In genomic region chr1:243792891-243793290, GRCh38 we compare ENCODE assay signal across 1 cellular context.
TF ChIP-seq lines count a peak whose summit lies in the region.

No MANE protein-coding gene starts in this region.

TF ChIP-seq in H1, 55 proteins besides CTCF, POLR2A, EP300 and RAD21:
- TF ChIP-seq USF2 (IDR thresholded peaks at IDR 0.05; ENCODE audit: low read length) (no peak), BCL11A (IDR thresholded peaks at IDR 0.05; ENCODE audit: low read depth in 2 of 2, low read length in 2 of 2) (no peak), MAFK (IDR thresholded peaks at IDR 0.05; ENCODE audit: low read depth, low read length) (no peak), PHF8 (conservative IDR thresholded peaks at IDR 0.05; ENCODE audit: low read depth, low read length) (no peak), SAP30 (IDR thresholded peaks at IDR 0.05; ENCODE audit: insufficient read depth, insufficient replicate concordance, low read length) (no peak), CBX8 (IDR thresholded peaks at IDR 0.05; ENCODE audit: borderline replicate concordance, low read depth, low read length) (no peak), SIRT6 (IDR thresholded peaks at IDR 0.05; ENCODE audit: low read length) (no peak), MAX (IDR thresholded peaks at IDR 0.05) (no peak), TCF12 (IDR thresholded peaks at IDR 0.05; ENCODE audit: low read depth, low read length) (no peak)
